In genomic region chr5:102796481-102796880, GRCh38 we compare ENCODE assay signal across 2 cellular contexts.
TF ChIP-seq lines count a peak whose summit lies in the region.

No MANE protein-coding gene starts in this region.

TF ChIP-seq in GM23338, 12 proteins besides CTCF, POLR2A, EP300 and RAD21 (continued from another document):
- TF ChIP-seq ZNF462 (CRISPR knock-in tag; IDR thresholded peaks at IDR 0.05) = no peak

TF ChIP-seq in WTC11, 78 proteins besides CTCF, POLR2A, EP300 and RAD21 (continued from another document):
- TF ChIP-seq USF2 (CRISPR knock-in tag; IDR thresholded peaks at IDR 0.05) (no peak), ZNF219 (CRISPR knock-in tag; IDR thresholded peaks at IDR 0.05; ENCODE audit: borderline replicate concordance) (no peak), ZNF121 (CRISPR knock-in tag; IDR thresholded peaks at IDR 0.05) (no peak), NFE2L1 (CRISPR knock-in tag; IDR thresholded peaks at IDR 0.05) (no peak), TEAD1 (CRISPR knock-in tag; IDR thresholded peaks at IDR 0.05) (no peak), GTF2I (CRISPR knock-in tag; conservative IDR thresholded peaks at IDR 0.05) (no peak), GABPB1 (CRISPR knock-in tag; IDR thresholded peaks at IDR 0.05) (no peak), SMAD3 (CRISPR knock-in tag; IDR thresholded peaks at IDR 0.05; ENCODE audit: borderline replicate concordance) (no peak), RORB (CRISPR knock-in tag; IDR thresholded peaks at IDR 0.05) (no peak), CREB1 (CRISPR knock-in tag; IDR thresholded peaks at IDR 0.05) (no peak), ATF1 (CRISPR knock-in tag; IDR thresholded peaks at IDR 0.05) (no peak), ATF2 (CRISPR knock-in tag; IDR thresholded peaks at IDR 0.05; ENCODE audit: borderline replicate concordance, low read depth) (no peak), ZNF671 (CRISPR knock-in tag; IDR thresholded peaks at IDR 0.05) (no peak), IRF2 (CRISPR knock-in tag; IDR thresholded peaks at IDR 0.05; ENCODE audit: borderline replicate concordance, low read depth) (no peak), MAX (CRISPR knock-in tag; IDR thresholded peaks at IDR 0.05) (no peak)
